Comparison of ENCODE assay signal across 12 cellular contexts in genomic region chr20:51713213-51713598, GRCh38. TPM values are rescaled to one million over a fixed set of nuclear protein-coding genes. Genes with fewer than 3 reads are reported as not detected.
DNase-seq lines count a peak whose midpoint lies in the region; ATAC-seq and TF ChIP-seq lines count a peak whose summit lies in the region.
"Had no signal": no experiment of that assay in that cellular context is flagged by ENCODE, and none has a peak within 500 bp of the region (broad histone marks: within the 10 kb centered on the region; RNA-seq: fewer than 3 reads in every experiment).

No MANE protein-coding gene starts in this region.

- WGBS in endodermal cell (ENCODE audit: insufficient coverage in 1 of 2, insufficient read length in 1 of 2), 2 experiments: 82 to 95% methylated on average over 2 to 4 of the region's 4 CpGs
- 93% methylated on average over 4 of the region's 4 CpGs; no CpG with 5 or more reads in 1 of the 2 donors for WGBS in transverse colon (ENCODE audit: low coverage in 1 of 2), 2 donors
- WGBS in spleen, 5 donors: 84 to 96% (median 94%) methylated on average over 4 of the region's 4 CpGs

- H3K36me3 Mint-ChIP-seq in WTC11 (no peaks in the 10 kb centered on the region), endodermal cell (ENCODE audit: low read depth) (peaks cover 32% of the 10 kb centered on the region)
- H3K36me3 Mint-ChIP-seq: CD4-positive, CD25-positive, alpha-beta regulatory T cell had no signal

- H3K4me3 ChIP-seq in HUES48 (ENCODE audit: low read depth, low read length): no peak overlapping the region
- no peak overlapping the region for H3K4me3 ChIP-seq in endodermal cell (ENCODE audit: low read length)
- no peak overlapping the region for H3K4me3 ChIP-seq in transverse colon
- H3K4me3 ChIP-seq in spleen: no peak overlapping the region
- H3K4me3 ChIP-seq: BLaER1 treated with 17β-estradiol and CSF1 and Interleukin-3, amounts not matched to agents 10 nM and 100 nM; GM23338 had no signal

- no peak for ATAC-seq in WTC11

- peak overlapping the region; percentile 9; the same call in 1 of the 2 replicates for H3K27ac Mint-ChIP-seq in WTC11
- peak overlapping the region; percentile 20 for H3K27ac Mint-ChIP-seq in endodermal cell
- H3K27ac Mint-ChIP-seq: CD4-positive, CD25-positive, alpha-beta regulatory T cell; GM23338 had no signal

- no peaks in the 10 kb centered on the region for H3K27me3 Mint-ChIP-seq in WTC11 (ENCODE audit: low read depth)
- H3K27me3 Mint-ChIP-seq in endodermal cell (ENCODE audit: insufficient read depth): no peaks in the 10 kb centered on the region

- TF ChIP-seq EP300 in transverse colon (IDR thresholded peaks at IDR 0.05; ENCODE audit: low read depth): no peak

- H3K27me3 ChIP-seq in HUES48 (ENCODE audit: control insufficient read depth, insufficient read depth, low read length) (no peaks in the 10 kb centered on the region), endodermal cell (ENCODE audit: control insufficient read depth, insufficient read depth, low read length, poor library complexity, severe bottlenecking) (no peaks in the 10 kb centered on the region), transverse colon (no peaks in the 10 kb centered on the region), spleen (replicated peaks in 1 of 7) (no peaks in the 10 kb centered on the region)
- H3K27me3 ChIP-seq: BLaER1 treated with 17β-estradiol and CSF1 and Interleukin-3, amounts not matched to agents 10 nM and 100 nM had no signal

- TF ChIP-seq POLR2A in transverse colon (IDR thresholded peaks at IDR 0.05) (no peak), spleen (IDR thresholded peaks at IDR 0.05) (no peak)

- no peaks in the 10 kb centered on the region for H3K9me3 ChIP-seq in HUES48 (ENCODE audit: control insufficient read depth, insufficient read depth, low read length)
- no peaks in the 10 kb centered on the region for H3K9me3 ChIP-seq in endodermal cell (ENCODE audit: control insufficient read depth, low read length)
- no peaks in the 10 kb centered on the region for H3K9me3 ChIP-seq in transverse colon
- no peaks in the 10 kb centered on the region for H3K9me3 ChIP-seq in spleen
- H3K9me3 ChIP-seq: BLaER1 treated with 17β-estradiol and CSF1 and Interleukin-3, amounts not matched to agents 10 nM and 100 nM had no signal

- TF ChIP-seq CTCF in WTC11 (IDR thresholded peaks at IDR 0.05) (no peak), endodermal cell (conservative IDR thresholded peaks at IDR 0.05) (no peak), transverse colon (IDR thresholded peaks at IDR 0.05) (no peak), spleen (IDR thresholded peaks at IDR 0.05 in 8 of 11, conservative IDR thresholded peaks at IDR 0.05 in 3 of 11) (no peak)

- H3K9ac ChIP-seq in HUES48 (ENCODE audit: low read depth, low read length) (no peak overlapping the region), endodermal cell (ENCODE audit: extremely low read depth, low read length, poor library complexity, severe bottlenecking) (no peak overlapping the region)
- H3K9ac ChIP-seq: BLaER1 treated with 17β-estradiol and CSF1 and Interleukin-3, amounts not matched to agents 10 nM and 100 nM had no signal

- in situ Hi-C loops in transverse colon (cut with MboI; ENCODE audit: low pct_ligation_motif_present in 1 of 4, low pct_unique_long_range_greater_than_20kb in 1 of 4, low sequenced_read_pairs in 3 of 4): no loop called here

- POLR2A ChIA-PET in WTC11 (lab: Charles Lee): no interaction called here

- peaks cover 47% of the 10 kb centered on the region for H3K4me1 Mint-ChIP-seq in WTC11
- H3K4me1 Mint-ChIP-seq in endodermal cell: peaks cover 40% of the 10 kb centered on the region
- H3K4me1 Mint-ChIP-seq: CD4-positive, CD25-positive, alpha-beta regulatory T cell had no signal

- H3K9me3 Mint-ChIP-seq in WTC11: no peaks in the 10 kb centered on the region
- H3K9me3 Mint-ChIP-seq in endodermal cell: no peaks in the 10 kb centered on the region
- H3K9me3 Mint-ChIP-seq: CD4-positive, CD25-positive, alpha-beta regulatory T cell; GM23338; H9 had no signal

- H3K4me1 ChIP-seq in HUES48 (ENCODE audit: control insufficient read depth, insufficient read depth, low read length) (peaks cover 31% of the 10 kb centered on the region), endodermal cell (ENCODE audit: control insufficient read depth, insufficient read depth, low read length) (peaks cover 5% of the 10 kb centered on the region), transverse colon (no peaks in the 10 kb centered on the region), spleen (no peaks in the 10 kb centered on the region)
- H3K4me1 ChIP-seq: BLaER1 treated with 17β-estradiol and CSF1 and Interleukin-3, amounts not matched to agents 10 nM and 100 nM had no signal

- intact Hi-C loops in transverse colon (cut with DNase I; ENCODE audit: low total_unique reads) (no loop called here), spleen (cut with DNase I; ENCODE audit: low total_unique reads) (no loop called here)

- DNase-seq in WTC11 (ENCODE audit: low spot score) (no peak), endodermal cell (no peak), NCI-H2029 treated with DMSO at 0.1 percent for 48 hours (lab: John Stamatoyannopoulos, UW) (no peak), transverse colon (no peak), spleen (no peak)
- DNase-seq: CD4-positive, CD25-positive, alpha-beta regulatory T cell; DMS 273 treated with DMSO at 0.1 percent for 48 hours had no signal

- H3K36me3 ChIP-seq in HUES48 (ENCODE audit: control insufficient read depth, insufficient read depth, low read length) (no peaks in the 10 kb centered on the region), endodermal cell (ENCODE audit: control insufficient read depth, insufficient read depth, low read length) (peaks cover 7% of the 10 kb centered on the region), transverse colon (no peaks in the 10 kb centered on the region), spleen (peaks cover 0 to 9% (median 0%) of the 10 kb centered on the region in 6 donors)
- H3K36me3 ChIP-seq: BLaER1 treated with 17β-estradiol and CSF1 and Interleukin-3, amounts not matched to agents 10 nM and 100 nM had no signal

- CTCF ChIA-PET in WTC11 (lab: Charles Lee): interaction anchor here (0.6 to 2.1 kb wide), 15 partner anchors 10 to 369 kb away, joined by 3 to 21 read pairs (median 4); no protein-coding TSS in a partner anchor

- H3K27ac ChIP-seq in HUES48 (ENCODE audit: low read depth, low read length) (peak overlapping the region; percentile 57), endodermal cell (ENCODE audit: low read depth, low read length) (no peak overlapping the region), temporal lobe (ENCODE audit: low read depth, low read length) (peak overlapping the region; percentile 27), transverse colon (no peak overlapping the region), spleen (no peak overlapping the region)
- H3K27ac ChIP-seq: BLaER1 treated with 17β-estradiol and CSF1 and Interleukin-3, amounts not matched to agents 10 nM and 100 nM had no signal

- H3K4me3 Mint-ChIP-seq in WTC11 (no peak overlapping the region), endodermal cell (no peak overlapping the region)
- H3K4me3 Mint-ChIP-seq: CD4-positive, CD25-positive, alpha-beta regulatory T cell; GM23338; H9 had no signal

TF ChIP-seq in WTC11, 78 proteins besides CTCF, POLR2A, EP300 and RAD21 (continues in another document):
- TF ChIP-seq ZBTB21 (CRISPR knock-in tag; IDR thresholded peaks at IDR 0.05; ENCODE audit: borderline replicate concordance): no peak
- no peak for TF ChIP-seq GRHL2 (CRISPR knock-in tag; IDR thresholded peaks at IDR 0.05; ENCODE audit: insufficient replicate concordance, severe bottlenecking)
- TF ChIP-seq IRF1 (CRISPR knock-in tag; IDR thresholded peaks at IDR 0.05): no peak
- no peak for TF ChIP-seq CREB1 (CRISPR knock-in tag; IDR thresholded peaks at IDR 0.05)
- no peak for TF ChIP-seq HMGA2 (CRISPR knock-in tag; IDR thresholded peaks at IDR 0.05)
- no peak for TF ChIP-seq ESRRA (CRISPR knock-in tag; IDR thresholded peaks at IDR 0.05; ENCODE audit: borderline replicate concordance)
- TF ChIP-seq MXD4 (CRISPR knock-in tag; IDR thresholded peaks at IDR 0.05; ENCODE audit: borderline replicate concordance): no peak
- TF ChIP-seq ZMAT4 (CRISPR knock-in tag; IDR thresholded peaks at IDR 0.05): no peak
- no peak for TF ChIP-seq ZNF671 (CRISPR knock-in tag; IDR thresholded peaks at IDR 0.05)
- TF ChIP-seq NFYB (CRISPR knock-in tag; conservative IDR thresholded peaks at IDR 0.05; ENCODE audit: low read depth): no peak
- TF ChIP-seq ZNF317 (CRISPR knock-in tag; IDR thresholded peaks at IDR 0.05; ENCODE audit: borderline replicate concordance, low read depth): no peak
- TF ChIP-seq GABPB1 (CRISPR knock-in tag; IDR thresholded peaks at IDR 0.05): no peak
- TF ChIP-seq ZNF121 (CRISPR knock-in tag; IDR thresholded peaks at IDR 0.05): no peak
- TF ChIP-seq PREB (CRISPR knock-in tag; IDR thresholded peaks at IDR 0.05; ENCODE audit: borderline replicate concordance): no peak

RNA-seq across cellular contexts. Expression of gene ATP9A, which starts 55.0 kb away (rescaled TPM):
- total RNA-seq in WTC11 (2021): 5.0 to 5.4 TPM (median 5.0 TPM) in 3 replicates
- 10 to 100 TPM; 26.7 to 27.9 TPM for total RNA-seq in endodermal cell
- polyA plus RNA-seq in endodermal cell (2013, experiment 1 of 2): 18.3 TPM
- 17.1 TPM for polyA plus RNA-seq in endodermal cell (2013, experiment 2 of 2)
- 242 TPM for total RNA-seq in temporal lobe
- 10 to 100 TPM; 66.3 to 93.0 (median 78.9) TPM for total RNA-seq in transverse colon
- total RNA-seq in spleen: 10 to 100 TPM in 2 of 7 donors, 1 to 10 TPM in 5; 5.7 to 11.5 (median 9.0) TPM
- polyA plus RNA-seq in spleen: 1 to 10 TPM in 1 of 3 donors, under 1 TPM in 2; 0.37 to 1.2 (median 0.76) TPM

Comparison
In these comparisons a context has a peak if more than half of its experiments do, and no peak if none do; other contexts are left out.
1. H3K27ac ChIP-seq: peak in HUES48 (single experiment) and temporal lobe (single experiment); none in endodermal cell (single experiment), transverse colon (0 of 4) and spleen (0 of 8).